1 cellular context compared by ENCODE assay signal in the genomic region with DNA sequence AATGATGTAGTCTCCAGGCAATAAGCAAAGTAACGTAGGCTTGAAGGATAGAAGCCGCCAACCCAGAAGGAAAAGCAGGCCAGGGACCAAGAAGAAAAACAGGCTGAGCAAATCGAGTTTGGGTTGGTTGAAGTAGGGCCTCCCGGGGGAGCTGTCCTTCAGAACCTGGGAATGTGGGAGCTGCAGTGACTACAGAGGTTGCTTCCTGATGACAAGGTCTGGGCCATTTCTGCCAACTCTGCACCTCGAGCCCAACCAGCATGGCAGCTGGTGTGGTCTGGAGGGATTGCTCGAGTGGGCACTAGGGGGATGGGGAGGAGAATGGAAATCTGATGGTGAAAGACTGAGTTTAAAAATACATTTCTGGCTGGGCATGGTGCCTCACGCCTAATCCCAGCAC.
TF ChIP-seq lines count a peak whose summit lies in the region.

No MANE protein-coding gene starts in this region.

TF ChIP-seq in H1, 55 proteins besides CTCF, POLR2A, EP300 and RAD21:
- TF ChIP-seq CREB1 (IDR thresholded peaks at IDR 0.05) (0 out of 2 replicates have a peak, but pooled peaks have one; percentile 16), SAP30 (IDR thresholded peaks at IDR 0.05; ENCODE audit: insufficient read depth, insufficient replicate concordance, low read length) (no peak), MAFK (IDR thresholded peaks at IDR 0.05; ENCODE audit: low read depth, low read length) (peak; percentile 49; the same call in 1 of the 2 replicates)
